Comparison of ENCODE assay signal across 16 cellular contexts in the genomic region with DNA sequence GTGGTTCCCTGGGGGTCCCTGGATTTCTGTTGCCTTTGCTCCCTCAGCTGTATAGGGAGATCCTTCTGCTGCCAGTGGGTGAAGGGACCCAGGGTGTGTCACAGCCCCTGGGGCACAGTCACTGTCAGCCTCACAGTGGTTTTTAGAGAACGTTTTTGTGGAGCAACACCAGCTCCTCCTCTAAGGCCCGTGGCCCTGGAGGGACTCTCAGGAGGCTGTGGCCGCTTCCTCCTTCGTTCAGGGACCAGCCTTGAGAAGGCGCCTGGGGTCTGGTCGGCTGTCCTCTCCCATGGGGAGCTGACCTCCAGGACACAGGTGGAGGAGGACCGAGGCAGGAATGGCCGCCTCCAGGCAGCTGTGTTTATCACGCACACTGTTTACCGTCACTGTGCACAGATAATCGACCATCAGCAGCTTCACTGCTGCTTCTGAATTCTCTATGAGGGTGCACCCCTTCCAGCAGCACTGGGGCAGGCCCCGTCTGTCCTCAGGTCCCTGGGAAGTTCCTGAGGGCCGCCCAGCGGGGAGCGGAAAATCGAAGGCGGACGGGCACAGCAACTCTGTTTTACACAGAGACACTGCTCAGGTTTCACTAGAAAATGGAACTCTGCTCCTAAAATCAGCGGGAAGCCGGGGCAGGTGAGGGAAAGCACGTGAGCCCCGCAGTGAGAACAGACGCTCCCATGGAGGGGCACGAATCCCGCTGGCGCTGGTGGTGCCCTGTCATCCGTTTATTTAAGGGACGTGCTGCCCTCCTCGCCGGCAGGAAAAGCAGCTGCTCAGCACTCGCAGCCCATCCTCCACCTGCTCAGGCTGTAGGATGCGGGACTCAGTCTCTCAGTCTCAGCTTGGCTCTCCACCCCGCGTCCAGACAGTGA. TPM values are rescaled to one million over a fixed set of nuclear protein-coding genes. Genes with fewer than 3 reads are reported as not detected.
DNase-seq lines count a peak whose midpoint lies in the region; ATAC-seq and TF ChIP-seq lines count a peak whose summit lies in the region.
"Had no signal": no experiment of that assay in that cellular context is flagged by ENCODE, and none has a peak within 500 bp of the region (broad histone marks: within the 10 kb centered on the region; RNA-seq: fewer than 3 reads in every experiment).

No MANE protein-coding gene starts in this region.

- CTCF ChIA-PET in activated naive CD4-positive, alpha-beta T cell treated with anti-CD3 and anti-CD28 coated beads, Interleukin-2, amount 10 ng/mL, durations not matched to agents 7 days and 5 days (lab: Charles Lee), result no interaction called here

- peak; percentile 72 for DNase-seq in COR-L47 (lab: John Stamatoyannopoulos, UW)
- DNase-seq in NB4 (ENCODE audit: low read depth), result peak; percentile 8
- peak; percentile 94 for DNase-seq in NCI-H748 (lab: John Stamatoyannopoulos, UW; ENCODE audit: unreplicated experiment)
- DNase-seq in mesothelial cell of epicardium (ENCODE audit: low spot score in 2 of 2, unreplicated experiment in 2 of 2), result no peak
- no peak for DNase-seq in activated naive CD4-positive, alpha-beta T cell treated with anti-CD3 and anti-CD28 coated beads, Interleukin-2, amount 10 ng/mL, durations not matched to agents 7 days and 5 days
- no peak for DNase-seq in SKM-1 treated with dmso at 0.1 percent for 144 hours (lab: John Stamatoyannopoulos, UW; ENCODE audit: unreplicated experiment)
- no peak for DNase-seq in CD1c-positive myeloid dendritic cell (ENCODE audit: extremely low spot score)
- DNase-seq in effector memory CD8-positive, alpha-beta T cell, result no peak
- DNase-seq: activated T-cell treated with anti-CD3 and anti-CD28 coated beads, Interleukin-2, amount 50 U/mL, for 24 hours; effector CD8-positive, alpha-beta T cell; hippocampal formation; naive thymus-derived CD4-positive, alpha-beta T cell; OCI-M1 had no signal

- H3K4me3 ChIP-seq in NB4 (ENCODE audit: low read depth, low read length), result no peak overlapping the region
- H3K4me3 ChIP-seq: SK-N-MC had no signal

- TF ChIP-seq CTCF in NB4 (IDR thresholded peaks at IDR 0.05; ENCODE audit: low read depth, low read length), result no peak
- TF ChIP-seq CTCF in mesothelial cell of epicardium (IDR thresholded peaks at IDR 0.05; ENCODE audit: unreplicated experiment), result no peak

- no peaks in the 10 kb centered on the region for H3K9me3 Mint-ChIP-seq in mesothelial cell of epicardium
- H3K9me3 Mint-ChIP-seq in activated naive CD4-positive, alpha-beta T cell treated with anti-CD3 and anti-CD28 coated beads, Interleukin-2, amount 10 ng/mL, durations not matched to agents 7 days and 5 days, result peaks cover 5% of the 10 kb centered on the region
- peaks cover 2 to 11% of the 10 kb centered on the region in 2 donors for H3K9me3 Mint-ChIP-seq in effector memory CD8-positive, alpha-beta T cell

- peaks cover 37% of the 10 kb centered on the region for H3K4me1 Mint-ChIP-seq in mesothelial cell of epicardium
- no peaks in the 10 kb centered on the region for H3K4me1 Mint-ChIP-seq in activated naive CD4-positive, alpha-beta T cell treated with anti-CD3 and anti-CD28 coated beads, Interleukin-2, amount 10 ng/mL, durations not matched to agents 7 days and 5 days
- H3K4me1 Mint-ChIP-seq in effector memory CD8-positive, alpha-beta T cell (ENCODE audit: low read depth in 2 of 2), result no peaks in the 10 kb centered on the region
- H3K4me1 Mint-ChIP-seq: naive thymus-derived CD4-positive, alpha-beta T cell had no signal

- H3K4me3 Mint-ChIP-seq in mesothelial cell of epicardium, result no peak overlapping the region
- H3K4me3 Mint-ChIP-seq in activated naive CD4-positive, alpha-beta T cell treated with anti-CD3 and anti-CD28 coated beads, Interleukin-2, amount 10 ng/mL, durations not matched to agents 7 days and 5 days, result no peak overlapping the region
- no peak overlapping the region for H3K4me3 Mint-ChIP-seq in effector memory CD8-positive, alpha-beta T cell
- H3K4me3 Mint-ChIP-seq: activated naive CD8-positive, alpha-beta T cell; activated T-cell treated with anti-CD3 and anti-CD28 coated beads, Interleukin-2, amount 50 U/mL, for 24 hours; naive thymus-derived CD4-positive, alpha-beta T cell had no signal

- no peak for TF ChIP-seq POLR2A in NB4 (IDR thresholded peaks at IDR 0.05; ENCODE audit: extremely low read depth, insufficient read length)

- H3K27me3 Mint-ChIP-seq in mesothelial cell of epicardium (ENCODE audit: low read depth), result no peaks in the 10 kb centered on the region
- no peaks in the 10 kb centered on the region for H3K27me3 Mint-ChIP-seq in activated naive CD4-positive, alpha-beta T cell treated with anti-CD3 and anti-CD28 coated beads, Interleukin-2, amount 10 ng/mL, durations not matched to agents 7 days and 5 days
- no peaks in the 10 kb centered on the region for H3K27me3 Mint-ChIP-seq in effector memory CD8-positive, alpha-beta T cell
- H3K27me3 Mint-ChIP-seq: activated T-cell treated with anti-CD3 and anti-CD28 coated beads, Interleukin-2, amount 50 U/mL, for 24 hours had no signal

- ATAC-seq in effector memory CD8-positive, alpha-beta T cell (replicated peaks), result no peak
- ATAC-seq: naive thymus-derived CD4-positive, alpha-beta T cell had no signal

- H3K36me3 Mint-ChIP-seq in mesothelial cell of epicardium, result no peaks in the 10 kb centered on the region
- H3K36me3 Mint-ChIP-seq in activated naive CD4-positive, alpha-beta T cell treated with anti-CD3 and anti-CD28 coated beads, Interleukin-2, amount 10 ng/mL, durations not matched to agents 7 days and 5 days, result no peaks in the 10 kb centered on the region
- H3K36me3 Mint-ChIP-seq in effector memory CD8-positive, alpha-beta T cell (ENCODE audit: insufficient read depth), result peaks cover 3% of the 10 kb centered on the region
- H3K36me3 Mint-ChIP-seq: activated naive CD8-positive, alpha-beta T cell had no signal

- H3K27ac Mint-ChIP-seq in mesothelial cell of epicardium, result peak overlapping the region; percentile 56
- H3K27ac Mint-ChIP-seq in activated naive CD4-positive, alpha-beta T cell treated with anti-CD3 and anti-CD28 coated beads, Interleukin-2, amount 10 ng/mL, durations not matched to agents 7 days and 5 days, result no peak overlapping the region
- H3K27ac Mint-ChIP-seq in effector memory CD8-positive, alpha-beta T cell, result no peak overlapping the region
- H3K27ac Mint-ChIP-seq: activated naive CD8-positive, alpha-beta T cell; activated T-cell treated with anti-CD3 and anti-CD28 coated beads, Interleukin-2, amount 50 U/mL, for 24 hours had no signal

RNA-seq across cellular contexts. Expression of gene FRMD1, which starts 10.4 kb away (rescaled TPM):
- not detected in 3 replicates for total RNA-seq in mesothelial cell of epicardium
- total RNA-seq: naive thymus-derived CD4-positive, alpha-beta T cell; pulmonary artery endothelial cell had no signal

Comparison
In these comparisons a context has a peak if more than half of its experiments do, and no peak if none do; other contexts are left out.
1. DNase-seq: peak in COR-L47 (single experiment), NB4 (single experiment) and NCI-H748 (single experiment); none in mesothelial cell of epicardium (0 of 2), activated naive CD4-positive, alpha-beta T cell treated with anti-CD3 and anti-CD28 coated beads, Interleukin-2, amount 10 ng/mL, durations not matched to agents 7 days and 5 days (single experiment), SKM-1 treated with dmso at 0.1 percent for 144 hours (single experiment), CD1c-positive myeloid dendritic cell (single experiment) and effector memory CD8-positive, alpha-beta T cell (0 of 3).